In the genomic region with DNA sequence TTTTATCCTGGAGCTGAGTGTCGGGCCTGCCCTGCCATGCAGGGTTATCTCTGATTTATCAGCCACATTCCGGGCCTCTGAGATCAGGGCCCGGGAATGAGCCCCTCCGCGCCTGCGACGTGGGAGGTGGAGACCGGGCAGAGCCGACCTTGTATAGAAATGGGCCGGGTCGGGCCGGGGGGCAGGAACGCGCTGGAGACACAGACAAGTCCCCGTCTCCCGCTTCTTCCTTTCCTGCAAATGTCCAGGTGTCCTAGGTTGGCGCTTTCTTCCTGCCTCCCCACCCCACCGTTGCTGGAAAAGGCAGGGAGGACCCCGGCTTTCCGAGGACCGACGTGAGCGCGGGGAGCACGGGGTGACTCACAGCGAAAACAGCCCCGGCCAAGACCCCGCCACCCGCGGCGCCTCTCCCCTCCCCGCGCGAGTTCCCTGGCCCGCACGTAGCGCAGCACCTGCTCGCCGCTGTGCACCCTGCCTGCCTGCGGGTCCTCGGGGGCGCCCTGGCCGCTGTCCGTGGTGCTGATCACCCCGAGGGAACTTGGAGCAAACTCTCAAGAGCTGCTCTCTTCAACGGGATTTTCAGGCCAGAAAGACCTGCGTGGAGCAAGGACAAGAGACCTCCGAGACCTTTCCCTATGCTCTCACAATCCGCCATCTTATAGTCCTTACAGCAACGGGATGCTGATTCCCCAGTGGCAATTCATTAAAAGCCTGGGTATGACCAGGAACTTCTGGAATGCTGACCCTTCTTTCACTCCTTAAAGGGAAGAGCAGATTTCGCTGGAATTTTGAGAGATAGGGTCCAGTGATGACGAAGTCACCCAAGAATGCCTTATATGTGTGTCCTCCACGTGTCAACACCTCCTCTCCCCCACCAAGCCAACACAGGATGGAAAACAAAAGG, we compare ENCODE assay signal across 1 cellular context.
A peak's percentile ranks its signal among the peaks of the same experiment; 100 is the strongest.
TF ChIP-seq lines count a peak whose summit lies in the region.

No MANE protein-coding gene starts in this region.

TF ChIP-seq in SK-N-SH, 30 proteins besides CTCF, POLR2A, EP300 and RAD21:
- TF ChIP-seq CHD2 (IDR thresholded peaks at IDR 0.05; ENCODE audit: low read length, partially characterized antibody) (no peak), FOXM1 (IDR thresholded peaks at IDR 0.05; ENCODE audit: low read depth) (no peak), TCF12 (IDR thresholded peaks at IDR 0.05) (no peak), GABPA (IDR thresholded peaks at IDR 0.05; ENCODE audit: low read depth) (no peak), POLR2AphosphoS5 (IDR thresholded peaks at IDR 0.05; ENCODE audit: low read depth, low read length) (no peak), RFX5 (IDR thresholded peaks at IDR 0.05; ENCODE audit: low read length) (no peak)
- TF ChIP-seq, protein P1, sequence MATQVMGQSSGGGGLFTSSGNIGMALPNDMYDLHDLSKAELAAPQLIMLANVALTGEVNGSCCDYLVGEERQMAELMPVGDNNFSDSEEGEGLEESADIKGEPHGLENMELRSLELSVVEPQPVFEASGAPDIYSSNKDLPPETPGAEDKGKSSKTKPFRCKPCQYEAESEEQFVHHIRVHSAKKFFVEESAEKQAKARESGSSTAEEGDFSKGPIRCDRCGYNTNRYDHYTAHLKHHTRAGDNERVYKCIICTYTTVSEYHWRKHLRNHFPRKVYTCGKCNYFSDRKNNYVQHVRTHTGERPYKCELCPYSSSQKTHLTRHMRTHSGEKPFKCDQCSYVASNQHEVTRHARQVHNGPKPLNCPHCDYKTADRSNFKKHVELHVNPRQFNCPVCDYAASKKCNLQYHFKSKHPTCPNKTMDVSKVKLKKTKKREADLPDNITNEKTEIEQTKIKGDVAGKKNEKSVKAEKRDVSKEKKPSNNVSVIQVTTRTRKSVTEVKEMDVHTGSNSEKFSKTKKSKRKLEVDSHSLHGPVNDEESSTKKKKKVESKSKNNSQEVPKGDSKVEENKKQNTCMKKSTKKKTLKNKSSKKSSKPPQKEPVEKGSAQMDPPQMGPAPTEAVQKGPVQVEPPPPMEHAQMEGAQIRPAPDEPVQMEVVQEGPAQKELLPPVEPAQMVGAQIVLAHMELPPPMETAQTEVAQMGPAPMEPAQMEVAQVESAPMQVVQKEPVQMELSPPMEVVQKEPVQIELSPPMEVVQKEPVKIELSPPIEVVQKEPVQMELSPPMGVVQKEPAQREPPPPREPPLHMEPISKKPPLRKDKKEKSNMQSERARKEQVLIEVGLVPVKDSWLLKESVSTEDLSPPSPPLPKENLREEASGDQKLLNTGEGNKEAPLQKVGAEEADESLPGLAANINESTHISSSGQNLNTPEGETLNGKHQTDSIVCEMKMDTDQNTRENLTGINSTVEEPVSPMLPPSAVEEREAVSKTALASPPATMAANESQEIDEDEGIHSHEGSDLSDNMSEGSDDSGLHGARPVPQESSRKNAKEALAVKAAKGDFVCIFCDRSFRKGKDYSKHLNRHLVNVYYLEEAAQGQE (IDR thresholded peaks at IDR 0.05; ENCODE audit: low read depth, low read length) = peak; percentile 99
- TF ChIP-seq, protein P2, sequence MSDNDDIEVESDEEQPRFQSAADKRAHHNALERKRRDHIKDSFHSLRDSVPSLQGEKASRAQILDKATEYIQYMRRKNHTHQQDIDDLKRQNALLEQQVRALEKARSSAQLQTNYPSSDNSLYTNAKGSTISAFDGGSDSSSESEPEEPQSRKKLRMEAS (IDR thresholded peaks at IDR 0.05; ENCODE audit: low read depth) = no peak
